Comparison of ENCODE assay signal across 8 cellular contexts in genomic region chr4:2818351-2818939, GRCh38. TPM values are rescaled to one million over a fixed set of nuclear protein-coding genes. Genes with fewer than 3 reads are reported as not detected.
A peak's percentile ranks its signal among the peaks of the same experiment; 100 is the strongest.
DNase-seq lines count a peak whose midpoint lies in the region; ATAC-seq and TF ChIP-seq lines count a peak whose summit lies in the region.

No MANE protein-coding gene starts in this region.

- no peak overlapping the region for H3K27ac ChIP-seq in trophoblast cell (ENCODE audit: low read depth, low read length)

- H4K91ac ChIP-seq in trophoblast cell (ENCODE audit: low read depth, low read length): peak overlapping the region; percentile 92

- H3K36me3 ChIP-seq in NT2/D1 (ENCODE audit: insufficient read depth, insufficient read length, low read length): peaks cover 31% of the 10 kb centered on the region
- H3K36me3 ChIP-seq in trophoblast cell (ENCODE audit: control insufficient read depth in 1 of 2, insufficient read depth in 2 of 2, low read length in 2 of 2): peaks cover 17 to 21% of the 10 kb centered on the region in 2 experiments

- TF ChIP-seq CTCF in fibroblast of mammary gland (conservative IDR thresholded peaks at IDR 0.05; ENCODE audit: control insufficient read depth, insufficient read depth, low read depth, low read length): no peak

- H3K4me3 ChIP-seq in NT2/D1 (ENCODE audit: insufficient read length, low read depth) (peak overlapping the region; percentile 71), fibroblast of mammary gland (ENCODE audit: control insufficient read depth, low read depth, low read length) (peak overlapping the region; percentile 34), trophoblast cell (ENCODE audit: low read depth, low read length) (peak overlapping the region; percentile 85)

- peaks cover 15% of the 10 kb centered on the region for H3K4me1 ChIP-seq in NT2/D1 (ENCODE audit: insufficient read depth, insufficient read length)
- H3K4me1 ChIP-seq in trophoblast cell (ENCODE audit: control insufficient read depth in 1 of 2, insufficient read depth in 2 of 2, low read length in 2 of 2): peaks cover 4 to 5% of the 10 kb centered on the region in 2 experiments

- peak overlapping the region; percentile 60 for H3K4me2 ChIP-seq in trophoblast cell (ENCODE audit: low read length)

- peak overlapping the region; percentile 89 for H4K12ac ChIP-seq in trophoblast cell (ENCODE audit: low read depth, low read length)

- peak overlapping the region; percentile 86 for H2BK120ac ChIP-seq in trophoblast cell (ENCODE audit: insufficient read depth, low read length, poor library complexity)

- H3K79me2 ChIP-seq in trophoblast cell (ENCODE audit: control insufficient read depth, insufficient read depth, low read length, poor library complexity): peaks cover 5% of the 10 kb centered on the region

- no CpG with 5 or more reads among the region's 54 CpGs for WGBS in trophoblast cell (ENCODE audit: extremely low coverage, insufficient coverage, insufficient read length)

- H3K14ac ChIP-seq in trophoblast cell (ENCODE audit: low read length): peak overlapping the region; percentile 88

- peaks cover 4% of the 10 kb centered on the region for H3K79me1 ChIP-seq in trophoblast cell (ENCODE audit: low read length)

- peak overlapping the region; percentile 74 for H3K4ac ChIP-seq in trophoblast cell (ENCODE audit: low read depth, low read length)

- H3K9ac ChIP-seq in NT2/D1 (ENCODE audit: insufficient read length, low read depth) (peak overlapping the region; percentile 86), trophoblast cell (ENCODE audit: low read length) (peak overlapping the region; percentile 88)

- peaks cover 4% of the 10 kb centered on the region; the same call in 1 of the 2 replicates for H3K9me3 ChIP-seq in NT2/D1 (ENCODE audit: insufficient read depth, low read length)
- peaks cover 1% of the 10 kb centered on the region for H3K9me3 ChIP-seq in trophoblast cell (ENCODE audit: insufficient read depth, low read depth, low read length)

- peak overlapping the region; percentile 83 for H3K18ac ChIP-seq in trophoblast cell (ENCODE audit: low read length)

- peak overlapping the region; percentile 92 for H4K8ac ChIP-seq in trophoblast cell (ENCODE audit: low read depth, low read length)

- peaks cover 13% of the 10 kb centered on the region for H3K27me3 ChIP-seq in NT2/D1 (ENCODE audit: insufficient read depth, insufficient read length)
- H3K27me3 ChIP-seq in trophoblast cell (ENCODE audit: insufficient read depth, low read length): no peaks in the 10 kb centered on the region

- no peak for ATAC-seq in HG03457 (IDR thresholded peaks at IDR 0.05; ENCODE audit: unreplicated experiment)

- peak overlapping the region; percentile 67 for H2AK5ac ChIP-seq in trophoblast cell (ENCODE audit: low read length)

- H3K23ac ChIP-seq in trophoblast cell (ENCODE audit: low read length): no peak overlapping the region

- H2AFZ ChIP-seq in trophoblast cell (ENCODE audit: insufficient read depth, low read length, poor library complexity): peak overlapping the region; percentile 79

- H2BK5ac ChIP-seq in trophoblast cell (ENCODE audit: low read depth, low read length, poor library complexity): no peak overlapping the region

- no peak overlapping the region for H2BK12ac ChIP-seq in trophoblast cell (ENCODE audit: low read length)

- DNase-seq in ELF-1 (ENCODE audit: low read depth, low spot score) (peak; percentile 30), NT2/D1 (ENCODE audit: low read depth, low spot score) (no peak), fibroblast of mammary gland (ENCODE audit: low read depth) (no peak), trophoblast cell (no peak), middle frontal gyrus (ENCODE audit: extremely low spot score, low spot score) (no peak), GM19238 (ENCODE audit: insufficient read length, low spot score) (no peak), NK-92 (lab: John Stamatoyannopoulos, UW; ENCODE audit: unreplicated experiment) (no peak)

RNA-seq across cellular contexts. Expression of gene ADD1, which starts 25.2 kb away (rescaled TPM):
- 225 and 238 TPM in 2 replicates for polyA plus RNA-seq in trophoblast cell (2013)

RNA-seq across cellular contexts. Expression of gene SH3BP2, which starts 25.6 kb away (rescaled TPM):
- polyA plus RNA-seq in trophoblast cell (2013): 21.3 and 21.9 TPM in 2 replicates

Comparison
In these comparisons a context has a peak if more than half of its experiments do, and no peak if none do; other contexts are left out.
1. H3K4me3 ChIP-seq: peak in every context shown above with its lines; median percentile 85 in trophoblast cell; 71 in NT2/D1; 34 in fibroblast of mammary gland.